Comparison of ENCODE assay signal across 8 cellular contexts in the genomic region with DNA sequence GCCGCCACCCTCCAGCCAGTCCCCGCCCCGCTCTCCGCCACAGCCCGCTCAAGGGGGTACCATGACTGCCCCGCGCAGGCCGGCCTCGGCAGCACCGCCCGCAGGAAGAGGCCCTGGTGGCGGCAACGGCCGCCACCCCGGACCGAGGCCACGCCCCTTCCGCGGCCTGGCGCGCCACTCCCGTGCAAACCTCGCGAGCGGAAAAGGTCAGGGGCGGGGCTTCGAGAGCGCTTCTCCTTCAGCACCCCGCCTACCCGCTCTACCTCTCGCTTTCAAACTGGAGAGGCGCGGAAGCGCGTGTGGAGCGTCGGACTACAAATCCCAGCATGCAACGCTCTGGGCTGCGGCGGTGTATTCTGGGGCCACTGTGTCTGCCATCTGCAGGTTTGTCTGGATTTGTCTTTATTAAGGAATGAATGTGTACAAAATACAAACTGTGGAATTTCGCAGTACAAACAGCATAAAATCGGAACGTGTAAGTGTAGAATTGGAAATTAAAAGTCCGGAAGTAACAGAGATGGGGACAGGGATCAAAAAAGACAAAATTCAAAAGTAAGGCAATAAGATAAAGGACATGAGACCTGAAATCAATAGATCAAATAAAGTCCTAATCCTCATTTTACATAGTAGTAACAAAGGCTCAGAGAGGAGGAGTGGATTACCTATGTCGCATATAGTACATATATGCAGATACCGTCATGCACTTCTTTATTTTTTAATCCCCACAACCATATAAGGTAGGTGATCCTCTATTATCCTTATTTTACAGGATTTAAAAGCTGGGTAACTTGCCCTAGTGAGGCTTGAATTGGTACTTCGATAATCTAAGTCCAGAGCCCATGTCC. TPM values are rescaled to one million over a fixed set of nuclear protein-coding genes. Genes with fewer than 3 reads are reported as not detected.
DNase-seq lines count a peak whose midpoint lies in the region; ATAC-seq and TF ChIP-seq lines count a peak whose summit lies in the region.

No MANE protein-coding gene starts in this region.

- peak; percentile 91 for ATAC-seq in GM19395 (IDR thresholded peaks at IDR 0.05; ENCODE audit: unreplicated experiment)
- ATAC-seq in HG03558 (IDR thresholded peaks at IDR 0.05; ENCODE audit: extremely low read depth, unreplicated experiment), result peak; percentile 73
- peak; percentile 95 for ATAC-seq in left lobe of liver

- intact Hi-C loops in CD14-positive monocyte (cut with micrococcal nuclease), result loop anchor here (2.0 to 10.0 kb wide), 4 partner anchors 133 to 405 kb away; a partner anchor contains a TSS

- H3K36me3 Mint-ChIP-seq in CD14-positive monocyte, result peaks cover 13 to 20% of the 10 kb centered on the region in 2 donors

- peak overlapping the region in 6 of 7 donors; percentile 58 to 87 (median 76) for H3K27ac Mint-ChIP-seq in CD14-positive monocyte

- peaks cover 0 to 5% (median 0%) of the 10 kb centered on the region in 7 donors for H3K9me3 Mint-ChIP-seq in CD14-positive monocyte

- peak; percentile 43 for TF ChIP-seq CTCF in CD14-positive monocyte (IDR thresholded peaks at IDR 0.05)

- peaks cover 36% of the 10 kb centered on the region for H3K4me1 Mint-ChIP-seq in CD14-positive monocyte

- H3K4me3 Mint-ChIP-seq in CD14-positive monocyte, result peak overlapping the region; percentile 88 to 91

- no peaks in the 10 kb centered on the region for H3K27me3 Mint-ChIP-seq in CD14-positive monocyte (ENCODE audit: low read depth in 3 of 3)

- peak; percentile 99 for DNase-seq in CD14-positive monocyte (ENCODE audit: low spot score)
- peak; percentile 100 for DNase-seq in NCI-H69 (lab: John Stamatoyannopoulos, UW)
- DNase-seq in activated CD4-positive, alpha-beta T cell treated with anti-CD3 and anti-CD28 coated beads, Interleukin-2, amount 50 U/mL, for 1 hour, result peak; percentile 98
- peak; percentile 61 for DNase-seq in cortex of kidney (lab: John Stamatoyannopoulos, UW)
- peak; percentile 100 for DNase-seq in left lobe of liver (ENCODE audit: low spot score)
- DNase-seq in stimulated activated CD4-positive, alpha-beta T cell treated with anti-CD3 and anti-CD28 coated beads, Interleukin-2, amount 100 ng/mL, for 24 hours, result peak; percentile 99

RNA-seq across cellular contexts. Expression of a gene that starts 0.5 kb away (rescaled TPM):
- 10 to 100 TPM; 26.3 to 33.5 TPM for polyA plus RNA-seq in CD14-positive monocyte
- total RNA-seq in left lobe of liver, result 9.3 TPM

RNA-seq across cellular contexts. Expression of a gene that starts 8.9 kb away (rescaled TPM):
- polyA plus RNA-seq in CD14-positive monocyte, result not detected
- total RNA-seq in left lobe of liver, result 1.2 TPM

Comparison
In these comparisons a context has a peak if more than half of its experiments do, and no peak if none do; other contexts are left out.
1. Peak in every context shown above with its lines: DNase-seq and ATAC-seq.